11 cellular contexts compared by ENCODE assay signal in the genomic region with DNA sequence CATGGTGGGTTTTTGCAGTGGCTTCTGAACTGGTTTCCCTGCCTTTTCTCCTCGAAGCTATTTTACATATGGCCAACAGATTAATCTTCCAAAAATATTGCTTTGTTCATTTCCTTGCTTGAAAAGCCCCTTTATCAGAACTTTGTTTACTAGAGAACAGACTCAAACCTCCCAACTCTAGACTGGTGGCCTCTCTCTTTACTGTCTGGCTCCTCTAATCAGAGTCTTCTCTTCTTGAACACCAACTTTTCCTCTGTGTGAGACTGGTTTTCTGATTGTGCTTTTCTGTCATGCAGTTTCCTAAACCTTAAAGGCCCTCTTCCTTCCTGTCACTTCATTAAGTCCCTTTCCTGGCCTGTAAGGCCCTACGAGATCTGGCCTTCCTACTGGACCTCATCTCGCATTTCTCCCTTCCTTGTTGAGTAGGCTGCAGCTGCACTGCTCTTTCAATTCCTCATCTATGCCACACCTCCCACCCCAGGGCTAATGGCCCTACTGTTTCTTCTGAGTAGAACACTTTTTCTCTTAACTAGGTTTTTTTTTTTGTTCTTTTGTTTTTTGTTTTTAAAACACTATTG. TPM values are rescaled to one million over a fixed set of nuclear protein-coding genes. Genes with fewer than 3 reads are reported as not detected.
DNase-seq lines count a peak whose midpoint lies in the region; ATAC-seq, FAIRE-seq and TF ChIP-seq lines count a peak whose summit lies in the region.
"Had no signal": no experiment of that assay in that cellular context is flagged by ENCODE, and none has a peak within 500 bp of the region (broad histone marks: within the 10 kb centered on the region; RNA-seq: fewer than 3 reads in every experiment).

No MANE protein-coding gene starts in this region.

- H3K9ac ChIP-seq in GM12878 (ENCODE audit: control insufficient read depth, insufficient read depth, low read length): peak overlapping the region; percentile 59

- BruUV-seq in GM12878 (replicated peaks; lab: Mats Ljungman, UMichigan): no TSS peak

- TF ChIP-seq CTCF in GM20000 (IDR thresholded peaks at IDR 0.05; ENCODE audit: extremely low read depth, missing control alignments) (no peak), GM12878 (IDR thresholded peaks at IDR 0.05 in 2 of 3, conservative IDR thresholded peaks at IDR 0.05 in 1 of 3; ENCODE audit: control insufficient read depth in 2 of 3, extremely low read depth in 1 of 3, insufficient read depth in 1 of 3, low read depth in 3 of 3, low read length in 3 of 3) (no peak)

- no peaks in the 10 kb centered on the region for H3K9me3 ChIP-seq in GM12878 (replicated peaks; ENCODE audit: control insufficient read depth, insufficient read depth, low read length)
- H3K9me3 ChIP-seq: pancreas had no signal

- 0 out of 4 replicates have a peak, but pooled peaks of 1 of the 2 experiments have one; percentile 45 for TF ChIP-seq EP300 in GM12878 (IDR thresholded peaks at IDR 0.05; ENCODE audit: borderline replicate concordance in 1 of 2, control insufficient read depth in 1 of 2, low read depth in 2 of 2, low read length in 2 of 2)

- H3K27me3 ChIP-seq in GM12878 (replicated peaks in 1 of 2; ENCODE audit: control insufficient read depth in 2 of 2, insufficient read depth in 2 of 2, low read length in 1 of 2): no peaks in the 10 kb centered on the region
- H3K27me3 ChIP-seq: pancreas had no signal

- H3K79me2 ChIP-seq in GM12878 (ENCODE audit: control insufficient read depth, insufficient read depth, low read length): no peaks in the 10 kb centered on the region

- CTCF ChIA-PET in GM12878 (lab: Yijun Ruan, JAX): interaction anchor here (0.6 to 3.3 kb wide), 10 partner anchors 8 to 252 kb away, joined by 3 to 13 read pairs (median 4); partner anchors contain the start of gene ALAD

- H3K36me3 ChIP-seq in GM12878 (ENCODE audit: control insufficient read depth in 2 of 2, insufficient read depth in 2 of 2, low read length in 1 of 2): no peaks in the 10 kb centered on the region
- H3K36me3 ChIP-seq: pancreas had no signal

- H3K4me3 ChIP-seq in GM12878: no peak overlapping the region
- H3K4me3 ChIP-seq: pancreas had no signal

- POLR2A ChIA-PET in GM12878 (lab: Charles Lee): interaction anchor here (0.6 to 0.9 kb wide), 3 partner anchors 100 to 178 kb away, joined by 3 to 4 read pairs (median 4); no protein-coding TSS in a partner anchor

- ATAC-seq in HG03135 (IDR thresholded peaks at IDR 0.05; ENCODE audit: unreplicated experiment): peak; percentile 97
- peak; percentile 99 for ATAC-seq in GM12878
- ATAC-seq: T-cell had no signal

- peaks cover 19% of the 10 kb centered on the region; the same call in 1 of the 2 replicates for H3K4me1 ChIP-seq in GM12878 (ENCODE audit: control insufficient read depth, insufficient read depth, low read length)

- no peak for TF ChIP-seq RAD21 in GM12878 (IDR thresholded peaks at IDR 0.05; ENCODE audit: insufficient read depth, low read depth, low read length)

- intact Hi-C loops in GM12878 (cut with micrococcal nuclease; ENCODE audit: unreplicated experiment): no loop called here

- RAD21 ChIA-PET in GM12878 (lab: Charles Lee; ENCODE audit: unreplicated experiment): interaction anchor here (0.6 to 1.3 kb wide), 6 partner anchors 11 to 1281 kb away, joined by 3 to 6 read pairs (median 3); no protein-coding TSS in a partner anchor

- 19% methylated on average over 3 of the region's 3 CpGs for WGBS in GM12878 (ENCODE audit: insufficient coverage, insufficient replicate concordance, low lambda C conversion rate, missing lambda C conversion rate)

- H3K27ac ChIP-seq in GM12878 (ENCODE audit: control insufficient read depth, insufficient read depth): peak overlapping the region; percentile 69

- in situ Hi-C loops in GM12878 (cut with MboI): no loop called here

- TF ChIP-seq POLR2A in GM12892 (IDR thresholded peaks at IDR 0.05; ENCODE audit: low read depth, low read length): peak; percentile 52
- peak; percentile 66 for TF ChIP-seq POLR2A in GM12878 (IDR thresholded peaks at IDR 0.05; ENCODE audit: low read depth, low read length)

- peak; percentile 83 for FAIRE-seq in GM12892 (lab: Jason Lieb, UNC)
- FAIRE-seq in GM12878 (lab: Jason Lieb, UNC): peak; percentile 93
- FAIRE-seq: pancreas had no signal

- H3K4me2 ChIP-seq in GM12878 (ENCODE audit: control insufficient read depth, insufficient read depth): 0 out of 2 replicates have a peak overlapping the region, but pooled peaks have one; percentile 5

- no peaks in the 10 kb centered on the region for H4K20me1 ChIP-seq in GM12878 (ENCODE audit: control insufficient read depth, insufficient read depth)

- DNase-seq in GM12892 (ENCODE audit: insufficient read length): peak; percentile 52
- peak; percentile 78 for DNase-seq in GM20000 (ENCODE audit: low spot score)
- DNase-seq in GM12878 (ENCODE audit: low read depth, low spot score): peak; percentile 67
- DNase-seq in NCI-H1105 (lab: John Stamatoyannopoulos, UW): no peak
- DNase-seq in NCI-H446 treated with DMSO at 0.1 percent for 48 hours (lab: John Stamatoyannopoulos, UW): no peak
- DNase-seq in SKM-1 (lab: John Stamatoyannopoulos, UW; ENCODE audit: unreplicated experiment): no peak
- no peak for DNase-seq in HCEC 1CT
- DNase-seq: pancreas had no signal

- SMC1A ChIA-PET in GM12878 (lab: Charles Lee; ENCODE audit: uncharacterized antibody, unreplicated experiment): interaction anchor here (0.8 to 2.2 kb wide), 5 partner anchors 14 to 242 kb away, joined by 3 to 7 read pairs (median 3); partner anchors contain the start of gene ALAD

- H2AFZ ChIP-seq in GM12878 (ENCODE audit: control insufficient read depth, low read depth, low read length): peak overlapping the region; percentile 78

RNA-seq across cellular contexts. Expression of gene C9orf43, which starts 5.7 kb away (rescaled TPM):
- polyA plus RNA-seq in GM12892 (2012; ENCODE audit: missing spikeins): 1.1 TPM
- total RNA-seq in GM12878 (2013; cell fraction: nucleolus; rRNA removed): 0.86 and 1.8 TPM in 2 replicates
- total RNA-seq in GM12878 (2014; rRNA removed) (0.65 and 0.68 TPM in 2 replicates), GM12878 (2014; rRNA removed; fragmentation: Illumina TruSeq; extraction: Trizol) (0.54 and 0.64 TPM in 2 replicates), GM12878 (2021) (0.35 and 0.56 TPM in 2 replicates)
- polyA plus RNA-seq in GM12878 (2011; ENCODE audit: low read depth): 0.20 TPM
- polyA plus RNA-seq in GM12878 (2011; rRNA removed) (0.36 and 0.62 TPM in 2 replicates), GM12878 (2014; fragmentation: Illumina TruSeq; extraction: Trizol) (0.68 and 0.87 TPM in 2 replicates), GM12878 (2014; fragmentation: Nextera tagmentation; extraction: Ambion mirVana) (under 1 TPM; 0.23 to 0.51 TPM), GM12878 (2014; rRNA removed) (0.74 and 0.79 TPM in 2 replicates), GM12878 (2016; fragmentation: Nextera tagmentation; extraction: Ambion mirVana) (under 1 TPM; 0.08 to 0.31 TPM)
- polyA plus RNA-seq in GM12878 (2011; cell fraction: cytosol; rRNA removed): 0.33 and 0.45 TPM in 2 replicates
- polyA plus RNA-seq in GM12878 (2011; cell fraction: nucleus; rRNA removed): 0.51 and 0.59 TPM in 2 replicates
- 0.65 and 0.73 TPM in 2 replicates for polyA plus RNA-seq in GM12878 (2012)
- 1.2 TPM in 2 replicates for polyA minus RNA-seq in GM12878 (2011; rRNA and poly(A)+ RNA removed)
- polyA minus RNA-seq in GM12878 (2011; cell fraction: cytosol; rRNA and poly(A)+ RNA removed): 0.42 TPM in 1 of 2 replicates, not detected in the other
- 1.3 and 2.5 TPM in 2 replicates for polyA minus RNA-seq in GM12878 (2011; cell fraction: nucleus; rRNA and poly(A)+ RNA removed)
- polyA plus RNA-seq: IgD-negative memory B cell had no signal

RNA-seq across cellular contexts. Expression of gene POLE3, which starts 5.8 kb away (rescaled TPM):
- 36.8 TPM for polyA plus RNA-seq in GM12892 (2012; ENCODE audit: missing spikeins)
- total RNA-seq in GM12878 (2013; cell fraction: nucleolus; rRNA removed): 15.4 and 16.1 TPM in 2 replicates
- 75.9 and 90.5 TPM in 2 replicates for total RNA-seq in GM12878 (2014; rRNA removed)
- 76.5 and 85.2 TPM in 2 replicates for total RNA-seq in GM12878 (2014; rRNA removed; fragmentation: Illumina TruSeq; extraction: Trizol)
- total RNA-seq in GM12878 (2021): 58.3 and 59.0 TPM in 2 replicates
- 41.6 TPM for polyA plus RNA-seq in GM12878 (2011; ENCODE audit: low read depth)
- polyA plus RNA-seq in GM12878 (2011; rRNA removed): 84.4 and 99.3 TPM in 2 replicates
- polyA plus RNA-seq in GM12878 (2011; cell fraction: cytosol; rRNA removed): 65.7 and 66.3 TPM in 2 replicates
- 29.5 and 36.3 TPM in 2 replicates for polyA plus RNA-seq in GM12878 (2011; cell fraction: nucleus; rRNA removed)
- polyA plus RNA-seq in GM12878 (2012): 37.0 and 42.4 TPM in 2 replicates
- 116 and 127 TPM in 2 replicates for polyA plus RNA-seq in GM12878 (2014; fragmentation: Illumina TruSeq; extraction: Trizol)
- 10 to 100 TPM; 40.8 to 65.9 TPM for polyA plus RNA-seq in GM12878 (2014; fragmentation: Nextera tagmentation; extraction: Ambion mirVana)
- 63.6 and 63.9 TPM in 2 replicates for polyA plus RNA-seq in GM12878 (2014; rRNA removed)
- 100 to 1,000 TPM in 1 of 2 experiments, 10 to 100 TPM in 1; 98.3 to 101 TPM for polyA plus RNA-seq in GM12878 (2016; fragmentation: Nextera tagmentation; extraction: Ambion mirVana)
- polyA minus RNA-seq in GM12878 (2011; rRNA and poly(A)+ RNA removed): 35.8 and 39.2 TPM in 2 replicates
- polyA minus RNA-seq in GM12878 (2011; cell fraction: cytosol; rRNA and poly(A)+ RNA removed): 11.5 and 14.5 TPM in 2 replicates
- 12.2 and 18.4 TPM in 2 replicates for polyA minus RNA-seq in GM12878 (2011; cell fraction: nucleus; rRNA and poly(A)+ RNA removed)

RNA-seq across cellular contexts. Expression of gene ALAD, which starts 15.2 kb away (rescaled TPM):
- 15.1 TPM for polyA plus RNA-seq in GM12892 (2012; ENCODE audit: missing spikeins)
- 34.6 and 46.8 TPM in 2 replicates for total RNA-seq in GM12878 (2013; cell fraction: nucleolus; rRNA removed)
- total RNA-seq in GM12878 (2014; rRNA removed) (13.1 and 15.7 TPM in 2 replicates), GM12878 (2014; rRNA removed; fragmentation: Illumina TruSeq; extraction: Trizol) (10.3 and 11.9 TPM in 2 replicates), GM12878 (2021) (20.2 and 21.6 TPM in 2 replicates)
- polyA plus RNA-seq in GM12878 (2011; ENCODE audit: low read depth): 13.2 TPM
- polyA plus RNA-seq in GM12878 (2011; rRNA removed) (8.1 and 10.7 TPM in 2 replicates), GM12878 (2014; fragmentation: Illumina TruSeq; extraction: Trizol) (18.0 and 20.4 TPM in 2 replicates), GM12878 (2014; fragmentation: Nextera tagmentation; extraction: Ambion mirVana) (1 to 10 TPM; 2.4 to 3.9 TPM), GM12878 (2014; rRNA removed) (15.7 and 18.2 TPM in 2 replicates), GM12878 (2016; fragmentation: Nextera tagmentation; extraction: Ambion mirVana) (10 to 100 TPM; 11.6 to 13.8 TPM)
- 9.4 and 10.4 TPM in 2 replicates for polyA plus RNA-seq in GM12878 (2011; cell fraction: cytosol; rRNA removed)
- 31.0 and 32.1 TPM in 2 replicates for polyA plus RNA-seq in GM12878 (2011; cell fraction: nucleus; rRNA removed)
- 16.8 and 19.2 TPM in 2 replicates for polyA plus RNA-seq in GM12878 (2012)
- 9.1 and 17.1 TPM in 2 replicates for polyA minus RNA-seq in GM12878 (2011; rRNA and poly(A)+ RNA removed)
- polyA minus RNA-seq in GM12878 (2011; cell fraction: cytosol; rRNA and poly(A)+ RNA removed): 3.6 TPM in 2 replicates
- 12.3 and 23.0 TPM in 2 replicates for polyA minus RNA-seq in GM12878 (2011; cell fraction: nucleus; rRNA and poly(A)+ RNA removed)

RNA-seq across cellular contexts. Expression of gene HDHD3, which starts 39.5 kb away (rescaled TPM):
- polyA plus RNA-seq in GM12892 (2012; ENCODE audit: missing spikeins): 11.8 TPM
- 13.5 and 14.9 TPM in 2 replicates for total RNA-seq in GM12878 (2013; cell fraction: nucleolus; rRNA removed)
- 25.7 and 25.9 TPM in 2 replicates for total RNA-seq in GM12878 (2014; rRNA removed)
- total RNA-seq in GM12878 (2014; rRNA removed; fragmentation: Illumina TruSeq; extraction: Trizol): 12.1 and 12.4 TPM in 2 replicates
- total RNA-seq in GM12878 (2021): 21.2 and 23.1 TPM in 2 replicates
- polyA plus RNA-seq in GM12878 (2011; ENCODE audit: low read depth): 6.9 TPM
- 9.6 and 16.5 TPM in 2 replicates for polyA plus RNA-seq in GM12878 (2011; rRNA removed)
- polyA plus RNA-seq in GM12878 (2011; cell fraction: cytosol; rRNA removed): 23.9 and 31.6 TPM in 2 replicates
- polyA plus RNA-seq in GM12878 (2011; cell fraction: nucleus; rRNA removed): 17.6 TPM in 2 replicates
- 13.2 and 13.6 TPM in 2 replicates for polyA plus RNA-seq in GM12878 (2012)
- polyA plus RNA-seq in GM12878 (2014; fragmentation: Illumina TruSeq; extraction: Trizol): 4.0 and 11.4 TPM in 2 replicates
- 1 to 10 TPM; 1.3 to 6.5 TPM for polyA plus RNA-seq in GM12878 (2014; fragmentation: Nextera tagmentation; extraction: Ambion mirVana)
- 29.4 and 29.9 TPM in 2 replicates for polyA plus RNA-seq in GM12878 (2014; rRNA removed)
- 10 to 100 TPM; 19.2 to 22.6 TPM for polyA plus RNA-seq in GM12878 (2016; fragmentation: Nextera tagmentation; extraction: Ambion mirVana)
- 11.0 and 17.0 TPM in 2 replicates for polyA minus RNA-seq in GM12878 (2011; rRNA and poly(A)+ RNA removed)
- polyA minus RNA-seq in GM12878 (2011; cell fraction: cytosol; rRNA and poly(A)+ RNA removed): 7.1 and 7.7 TPM in 2 replicates
- polyA minus RNA-seq in GM12878 (2011; cell fraction: nucleus; rRNA and poly(A)+ RNA removed): 9.7 and 13.7 TPM in 2 replicates

RNA-seq across cellular contexts. Expression of gene RGS3, which starts 47.3 kb away (rescaled TPM):
- 25.6 TPM for polyA plus RNA-seq in GM12892 (2012; ENCODE audit: missing spikeins)
- total RNA-seq in GM12878 (2013; cell fraction: nucleolus; rRNA removed): 309 and 360 TPM in 2 replicates
- 35.1 and 37.5 TPM in 2 replicates for total RNA-seq in GM12878 (2014; rRNA removed)
- total RNA-seq in GM12878 (2014; rRNA removed; fragmentation: Illumina TruSeq; extraction: Trizol): 29.8 and 30.7 TPM in 2 replicates
- 42.6 and 42.7 TPM in 2 replicates for total RNA-seq in GM12878 (2021)
- 17.6 TPM for polyA plus RNA-seq in GM12878 (2011; ENCODE audit: low read depth)
- polyA plus RNA-seq in GM12878 (2011; rRNA removed): 67.9 and 138 TPM in 2 replicates
- 166 and 203 TPM in 2 replicates for polyA plus RNA-seq in GM12878 (2011; cell fraction: cytosol; rRNA removed)
- polyA plus RNA-seq in GM12878 (2011; cell fraction: nucleus; rRNA removed): 232 and 245 TPM in 2 replicates
- 26.3 and 45.6 TPM in 2 replicates for polyA plus RNA-seq in GM12878 (2012)
- polyA plus RNA-seq in GM12878 (2014; fragmentation: Illumina TruSeq; extraction: Trizol): 18.3 and 27.2 TPM in 2 replicates
- 1 to 10 TPM; 2.9 to 3.6 TPM for polyA plus RNA-seq in GM12878 (2014; fragmentation: Nextera tagmentation; extraction: Ambion mirVana)
- 29.9 and 37.3 TPM in 2 replicates for polyA plus RNA-seq in GM12878 (2014; rRNA removed)
- polyA plus RNA-seq in GM12878 (2016; fragmentation: Nextera tagmentation; extraction: Ambion mirVana): 10 to 100 TPM; 26.2 to 27.8 TPM
- polyA minus RNA-seq in GM12878 (2011; rRNA and poly(A)+ RNA removed): 178 and 276 TPM in 2 replicates
- 79.2 and 82.9 TPM in 2 replicates for polyA minus RNA-seq in GM12878 (2011; cell fraction: cytosol; rRNA and poly(A)+ RNA removed)
- 140 and 246 TPM in 2 replicates for polyA minus RNA-seq in GM12878 (2011; cell fraction: nucleus; rRNA and poly(A)+ RNA removed)

Comparison
In these comparisons a context has a peak if more than half of its experiments do, and no peak if none do; other contexts are left out.
1. DNase-seq: peak in GM12892 (single experiment), GM20000 (single experiment) and GM12878 (single experiment); none in NCI-H1105 (single experiment), NCI-H446 treated with DMSO at 0.1 percent for 48 hours (single experiment), SKM-1 (single experiment) and HCEC 1CT (single experiment).